ENCODE assay signal across 9 cellular contexts in genomic region chr16:84138824-84139627, GRCh38. TPM values are rescaled to one million over a fixed set of nuclear protein-coding genes. Genes with fewer than 3 reads are reported as not detected.
DNase-seq lines count a peak whose midpoint lies in the region; ATAC-seq, FAIRE-seq and TF ChIP-seq lines count a peak whose summit lies in the region.
"Had no signal": no experiment of that assay in that cellular context is flagged by ENCODE, and none has a peak within 500 bp of the region (broad histone marks: within the 10 kb centered on the region; RNA-seq: fewer than 3 reads in every experiment).

No MANE protein-coding gene starts in this region.

- peak overlapping the region; percentile 82 for H3K27ac Mint-ChIP-seq in activated CD4-positive, alpha-beta T cell treated with anti-CD3 and anti-CD28 coated beads, Interleukin-2, amount 10 ng/mL, durations not matched to agents 24 days and 14 days

- H3K4me3 Mint-ChIP-seq in activated CD4-positive, alpha-beta T cell treated with anti-CD3 and anti-CD28 coated beads, Interleukin-2, amount 10 ng/mL, durations not matched to agents 24 days and 14 days: peak overlapping the region; percentile 48

- peaks cover 29% of the 10 kb centered on the region for H3K4me1 Mint-ChIP-seq in activated CD4-positive, alpha-beta T cell treated with anti-CD3 and anti-CD28 coated beads, Interleukin-2, amount 10 ng/mL, durations not matched to agents 24 days and 14 days

- FAIRE-seq in frontal cortex (lab: Jason Lieb, UNC): no peak

- H3K4me3 ChIP-seq in HUES6 (ENCODE audit: low read depth, low read length) (peak overlapping the region; percentile 10; the same call in 1 of the 2 replicates), WERI-Rb-1 (ENCODE audit: low read depth, low read length) (no peak overlapping the region), lower lobe of right lung (no peak overlapping the region)

- no peak overlapping the region; the same call in 1 of the 2 replicates for H3K27ac ChIP-seq in HUES6 (ENCODE audit: low read depth, low read length)
- H3K27ac ChIP-seq in WERI-Rb-1: peak overlapping the region; percentile 78
- H3K27ac ChIP-seq in lower lobe of right lung: peak overlapping the region; percentile 75
- H3K27ac ChIP-seq: C4-2B had no signal

- ATAC-seq in lower lobe of right lung (peak; percentile 91 to 93), HG03520 (IDR thresholded peaks at IDR 0.05; ENCODE audit: unreplicated experiment) (no peak)

- H3K27me3 ChIP-seq in HUES6 (ENCODE audit: control insufficient read depth, insufficient read depth, low read length) (no peaks in the 10 kb centered on the region), WERI-Rb-1 (ENCODE audit: insufficient read depth, low read depth, severe bottlenecking) (no peaks in the 10 kb centered on the region), lower lobe of right lung (ENCODE audit: low read depth) (no peaks in the 10 kb centered on the region)

- intact Hi-C loops in activated CD4-positive, alpha-beta T cell treated with anti-CD3 and anti-CD28 coated beads, Interleukin-2, amount 10 ng/mL, durations not matched to agents 24 days and 14 days (cut with micrococcal nuclease): loop anchor here (1.0 kb wide), 1 partner anchor 23 kb away; the partner anchor contains the start of gene MBTPS1
- intact Hi-C loops in lower lobe of right lung (cut with DNase I): no loop called here

- H3K36me3 ChIP-seq in HUES6 (ENCODE audit: control insufficient read depth, insufficient read depth, low read length): no peaks in the 10 kb centered on the region
- H3K36me3 ChIP-seq in WERI-Rb-1: no peaks in the 10 kb centered on the region
- H3K36me3 ChIP-seq in lower lobe of right lung: no peaks in the 10 kb centered on the region

- peak; percentile 74 for DNase-seq in activated CD4-positive, alpha-beta T cell treated with anti-CD3 and anti-CD28 coated beads, Interleukin-2, amount 10 ng/mL, durations not matched to agents 24 days and 14 days
- no peak for DNase-seq in activated CD4-positive, alpha-beta T cell treated with anti-CD3 and anti-CD28 coated beads for 1 hour
- no peak for DNase-seq in WERI-Rb-1
- peak; percentile 60 for DNase-seq in lower lobe of right lung
- no peak for DNase-seq in CD1c-positive myeloid dendritic cell (ENCODE audit: extremely low spot score)
- DNase-seq in frontal cortex (ENCODE audit: low spot score in 2 of 2): no peak

- H3K9me3 ChIP-seq in HUES6 (ENCODE audit: control insufficient read depth, insufficient read depth, low read depth, low read length) (no peaks in the 10 kb centered on the region), WERI-Rb-1 (ENCODE audit: severe bottlenecking) (no peaks in the 10 kb centered on the region), lower lobe of right lung (no peaks in the 10 kb centered on the region)

- TF ChIP-seq CTCF in WERI-Rb-1 (IDR thresholded peaks at IDR 0.05; ENCODE audit: low read depth, low read length): no peak
- TF ChIP-seq CTCF in lower lobe of right lung (IDR thresholded peaks at IDR 0.05): no peak

- peaks cover 3% of the 10 kb centered on the region for H3K36me3 Mint-ChIP-seq in activated CD4-positive, alpha-beta T cell treated with anti-CD3 and anti-CD28 coated beads, Interleukin-2, amount 10 ng/mL, durations not matched to agents 24 days and 14 days (ENCODE audit: low read depth)

- H3K27me3 Mint-ChIP-seq in activated CD4-positive, alpha-beta T cell treated with anti-CD3 and anti-CD28 coated beads, Interleukin-2, amount 10 ng/mL, durations not matched to agents 24 days and 14 days: peaks cover 6% of the 10 kb centered on the region

- H3K4me1 ChIP-seq in HUES6 (ENCODE audit: control insufficient read depth, insufficient read depth, low read length) (peaks cover 39% of the 10 kb centered on the region), lower lobe of right lung (peaks cover 8% of the 10 kb centered on the region)

- H3K9me3 Mint-ChIP-seq in activated CD4-positive, alpha-beta T cell treated with anti-CD3 and anti-CD28 coated beads, Interleukin-2, amount 10 ng/mL, durations not matched to agents 24 days and 14 days: no peaks in the 10 kb centered on the region

- H3K9ac ChIP-seq in HUES6 (ENCODE audit: low read length): peak overlapping the region; percentile 7

RNA-seq across cellular contexts. Expression of gene HSDL1, which starts 6.0 kb away (rescaled TPM):
- 16.4 and 17.6 TPM in 2 replicates for total RNA-seq in activated CD4-positive, alpha-beta T cell treated with anti-CD3 and anti-CD28 coated beads, Interleukin-2, amount 10 ng/mL, durations not matched to agents 24 days and 14 days
- 22.5 TPM for total RNA-seq in lower lobe of right lung
- total RNA-seq in frontal cortex: 223 TPM

RNA-seq across cellular contexts. Expression of gene DNAAF1, which starts 6.1 kb away (rescaled TPM):
- not detected in 2 replicates for total RNA-seq in activated CD4-positive, alpha-beta T cell treated with anti-CD3 and anti-CD28 coated beads, Interleukin-2, amount 10 ng/mL, durations not matched to agents 24 days and 14 days
- total RNA-seq in lower lobe of right lung (18.8 TPM), frontal cortex (0.41 TPM)

RNA-seq across cellular contexts. Expression of gene MBTPS1, which starts 22.3 kb away (rescaled TPM):
- 49.6 and 52.3 TPM in 2 replicates for total RNA-seq in activated CD4-positive, alpha-beta T cell treated with anti-CD3 and anti-CD28 coated beads, Interleukin-2, amount 10 ng/mL, durations not matched to agents 24 days and 14 days
- 94.7 TPM for total RNA-seq in lower lobe of right lung
- total RNA-seq in frontal cortex: 76.6 TPM

RNA-seq across cellular contexts. Expression of gene TAF1C, which starts 47.8 kb away (rescaled TPM):
- 60.3 and 61.1 TPM in 2 replicates for total RNA-seq in activated CD4-positive, alpha-beta T cell treated with anti-CD3 and anti-CD28 coated beads, Interleukin-2, amount 10 ng/mL, durations not matched to agents 24 days and 14 days
- 60.6 TPM for total RNA-seq in lower lobe of right lung
- 18.8 TPM for total RNA-seq in frontal cortex

RNA-seq across cellular contexts. Expression of gene ADAD2, which starts 51.9 kb away (rescaled TPM):
- total RNA-seq in activated CD4-positive, alpha-beta T cell treated with anti-CD3 and anti-CD28 coated beads, Interleukin-2, amount 10 ng/mL, durations not matched to agents 24 days and 14 days: not detected in 2 replicates
- not detected for total RNA-seq in lower lobe of right lung
- not detected for total RNA-seq in frontal cortex

Comparison
In these comparisons a context has a peak if more than half of its experiments do, and no peak if none do; other contexts are left out.
1. DNase-seq: peak in activated CD4-positive, alpha-beta T cell treated with anti-CD3 and anti-CD28 coated beads, Interleukin-2, amount 10 ng/mL, durations not matched to agents 24 days and 14 days (single experiment) and lower lobe of right lung (single experiment); none in activated CD4-positive, alpha-beta T cell treated with anti-CD3 and anti-CD28 coated beads for 1 hour (single experiment), WERI-Rb-1 (single experiment), CD1c-positive myeloid dendritic cell (single experiment) and frontal cortex (0 of 2).
2. RNA of gene DNAAF1, which starts 6.1 kb away (total RNA-seq): 18.8 TPM in lower lobe of right lung (single experiment); 0.41 TPM in frontal cortex (single experiment) and not detected in activated CD4-positive, alpha-beta T cell treated with anti-CD3 and anti-CD28 coated beads, Interleukin-2, amount 10 ng/mL, durations not matched to agents 24 days and 14 days; every median in the first group is over 10 times any median in the second.